20 cellular contexts compared by ENCODE assay signal in the genomic region with DNA sequence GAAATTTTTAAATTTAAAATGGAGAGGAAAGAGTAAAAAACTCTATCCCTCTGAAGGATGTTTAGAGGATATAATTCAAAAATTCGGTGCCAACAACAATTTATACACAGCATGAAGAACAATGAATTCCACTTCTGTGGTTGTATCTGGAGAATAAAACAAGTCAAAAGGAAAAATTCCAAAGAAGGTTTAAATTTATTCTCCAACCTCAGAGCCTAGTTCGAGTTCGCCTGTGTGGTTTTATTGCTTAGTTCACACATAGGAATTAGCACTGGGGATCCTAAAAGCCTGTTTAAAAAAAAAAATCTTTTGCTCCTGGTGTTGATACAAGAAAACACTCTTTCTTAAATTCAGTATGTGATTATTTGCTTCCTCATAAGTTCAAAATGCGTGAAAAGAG.
DNase-seq lines count a peak whose midpoint lies in the region; FAIRE-seq and TF ChIP-seq lines count a peak whose summit lies in the region.
"Had no signal": no experiment of that assay in that cellular context is flagged by ENCODE, and none has a peak within 500 bp of the region (broad histone marks: within the 10 kb centered on the region; RNA-seq: fewer than 3 reads in every experiment).

No MANE protein-coding gene starts in this region.

- no peak overlapping the region for H3K9ac ChIP-seq in OCI-LY3 (ENCODE audit: low read length)
- H3K9ac ChIP-seq: GM23248 had no signal

- H3K79me2 ChIP-seq in OCI-LY3 (ENCODE audit: low read length) = no peaks in the 10 kb centered on the region

- H3K4me1 ChIP-seq in OCI-LY3 (ENCODE audit: low read length) = peaks cover 89% of the 10 kb centered on the region
- H3K4me1 ChIP-seq: BE2C had no signal

- H3K36me3 ChIP-seq in OCI-LY3 (replicated peaks; ENCODE audit: low read depth, low read length) = no peaks in the 10 kb centered on the region
- H3K36me3 ChIP-seq: BE2C had no signal

- H3K9me3 ChIP-seq in OCI-LY3 (ENCODE audit: insufficient read depth, low read length) = no peaks in the 10 kb centered on the region
- H3K9me3 ChIP-seq: BE2C had no signal

- H3K4me3 ChIP-seq in OCI-LY3 (ENCODE audit: low read length) (no peak overlapping the region), astrocyte of the cerebellum (ENCODE audit: low read depth, low read length) (no peak overlapping the region)
- H3K4me3 ChIP-seq: GM23248 had no signal

- H4K20me1 ChIP-seq in OCI-LY3 (ENCODE audit: insufficient read depth, low read length) = no peaks in the 10 kb centered on the region

- in situ Hi-C loops in astrocyte of the cerebellum (cut with HindIII; ENCODE audit: low sequenced_read_pairs) = no loop called here

- TF ChIP-seq CTCF in OCI-LY3 (IDR thresholded peaks at IDR 0.05; ENCODE audit: low read depth, low read length) = no peak
- no peak for TF ChIP-seq CTCF in astrocyte of the cerebellum (IDR thresholded peaks at IDR 0.05; ENCODE audit: low read depth, low read length, missing control alignments)

- peak; percentile 94 for FAIRE-seq in G401.6 (lab: Jason Lieb, UNC)
- FAIRE-seq: H54 had no signal

- no peak overlapping the region for H2AFZ ChIP-seq in OCI-LY3 (ENCODE audit: low read depth, low read length)
- H2AFZ ChIP-seq: GM23248 had no signal

- H3K4me2 ChIP-seq in OCI-LY3 (ENCODE audit: low read length) = 0 out of 2 replicates have a peak overlapping the region, but pooled peaks have one; percentile 11

- H3K27me3 ChIP-seq in OCI-LY3 (ENCODE audit: low read depth, low read length) = no peaks in the 10 kb centered on the region
- H3K27me3 ChIP-seq: BE2C had no signal

- DNase-seq in astrocyte of the cerebellum (ENCODE audit: low read depth) = peak; percentile 57
- DNase-seq in effector CD4-positive, alpha-beta T cell = no peak
- no peak for DNase-seq in hypothalamus (lab: John Stamatoyannopoulos, UW)
- DNase-seq in epidermal melanocyte (ENCODE audit: insufficient read length, low spot score) = no peak
- DNase-seq: ACHN; BE2C; C1 segment of cervical spinal cord; CD4-positive, CD25-positive, alpha-beta regulatory T cell; CD8-positive, alpha-beta memory T cell; COR-L47; DMS 273 treated with DMSO at 0.1 percent for 48 hours; DMS53; DND-41; GDM1; GM23248; HCEC 1CT had no signal

- no peak overlapping the region for H3K27ac ChIP-seq in OCI-LY3 (ENCODE audit: low read length)
- H3K27ac ChIP-seq: GM23248, HL-60 had no signal
